In genomic region chr3:185659942-185660921, GRCh38 we compare ENCODE assay signal across 9 cellular contexts.
DNase-seq lines count a peak whose midpoint lies in the region; FAIRE-seq and TF ChIP-seq lines count a peak whose summit lies in the region.
"Had no signal": no experiment of that assay in that cellular context is flagged by ENCODE, and none has a peak within 500 bp of the region (broad histone marks: within the 10 kb centered on the region; RNA-seq: fewer than 3 reads in every experiment).

No MANE protein-coding gene starts in this region.

- POLR2A ChIA-PET in endothelial cell of umbilical vein (lab: Charles Lee): interaction anchor here (0.6 to 1.0 kb wide), 5 partner anchors 107 to 278 kb away, joined by 3 to 4 read pairs (median 3); partner anchors contain the start of gene TRA2B

- H3K4me1 ChIP-seq in endothelial cell of umbilical vein (ENCODE audit: control insufficient read depth, extremely low read depth, insufficient read depth, low read length): peaks cover 55% of the 10 kb centered on the region

- BruUV-seq in endothelial cell of umbilical vein (replicated peaks; lab: Mats Ljungman, UMichigan): no TSS peak

- peak; percentile 89 for FAIRE-seq in endothelial cell of umbilical vein (lab: Jason Lieb, UNC)

- peaks cover 4 to 17% of the 10 kb centered on the region in 2 experiments for H3K36me3 ChIP-seq in endothelial cell of umbilical vein (ENCODE audit: control insufficient read depth in 2 of 2, extremely low read depth in 1 of 2, insufficient read depth in 2 of 2, low read length in 2 of 2)
- H3K36me3 ChIP-seq: BLaER1 had no signal

- dilution Hi-C loops in endothelial cell of umbilical vein (cut with MboI; ENCODE audit: extremely low pct_ligation_motif_present, low sequenced_read_pairs): no loop called here

- peaks cover 5% of the 10 kb centered on the region for H3K79me2 ChIP-seq in endothelial cell of umbilical vein (ENCODE audit: control insufficient read depth, insufficient read depth, low read length)

- no peak overlapping the region for H2AFZ ChIP-seq in endothelial cell of umbilical vein (ENCODE audit: low read depth, low read length)

- CTCF ChIA-PET in endothelial cell of umbilical vein (lab: Charles Lee): interaction anchor here (0.6 to 7.6 kb wide), 88 partner anchors 8 to 957 kb away, joined by 3 to 223 read pairs (median 6); partner anchors contain the start of genes IGF2BP2, SENP2 and TRA2B

- intact Hi-C loops in endothelial cell of umbilical vein (cut with micrococcal nuclease): loop anchor here (1.0 to 10.0 kb wide), 9 partner anchors 29 to 885 kb away; partner anchors contain the start of gene CRYGS

- TF ChIP-seq POLR2A in endothelial cell of umbilical vein (IDR thresholded peaks at IDR 0.05; ENCODE audit: low read depth, low read length): no peak

- peak; percentile 40 for DNase-seq in NK-92 treated with Interleukin-12 subunit alpha and Interleukin-12 subunit beta, amount 100 ng/mL, for 24 hours (lab: John Stamatoyannopoulos, UW)
- DNase-seq in NK-92 (lab: John Stamatoyannopoulos, UW; ENCODE audit: unreplicated experiment) (no peak), HUDEP-2 (lab: John Stamatoyannopoulos, UW; ENCODE audit: unreplicated experiment in 76 of 76) (peak in 73 of 76 experiments; percentile 14 to 84 (median 64)), NOMO-1 (lab: John Stamatoyannopoulos, UW; ENCODE audit: unreplicated experiment in 2 of 2) (peak; percentile 75 to 81), endothelial cell of umbilical vein (ENCODE audit: low read depth, low spot score) (peak; percentile 84), midbrain (lab: John Stamatoyannopoulos, UW) (peak; percentile 80)
- DNase-seq in activated CD8-positive, alpha-beta memory T cell treated with anti-CD3 and anti-CD28 coated beads for 48 hours (ENCODE audit: low read depth in 2 of 3, low spot score in 2 of 3): peak; percentile 26 to 54 (median 32)
- DNase-seq in stimulated activated CD8-positive, alpha-beta memory T cell treated with anti-CD3 and anti-CD28 coated beads, Interleukin-15, amount 100 ng/mL, for 48 hours (ENCODE audit: low read depth in 2 of 2): peak; percentile 38 to 45

- H3K9me1 ChIP-seq in endothelial cell of umbilical vein (replicated peaks; ENCODE audit: control insufficient read depth, extremely low read depth, insufficient read depth, low read length): no peaks in the 10 kb centered on the region

- H3K27me3 ChIP-seq in endothelial cell of umbilical vein (ENCODE audit: control insufficient read depth in 2 of 2, insufficient read depth in 2 of 2, low read length in 2 of 2): no peaks in the 10 kb centered on the region
- H3K27me3 ChIP-seq: BLaER1 had no signal

- no peak overlapping the region for H3K4me3 ChIP-seq in endothelial cell of umbilical vein (replicated peaks in 1 of 3; ENCODE audit: insufficient read depth in 1 of 3, low read depth in 1 of 3, low read length in 3 of 3)
- H3K4me3 ChIP-seq: BLaER1 had no signal

- H3K9me3 ChIP-seq in endothelial cell of umbilical vein (replicated peaks; ENCODE audit: control insufficient read depth, insufficient read depth, low read length): no peaks in the 10 kb centered on the region
- H3K9me3 ChIP-seq: BLaER1 had no signal

- TF ChIP-seq CTCF in endothelial cell of umbilical vein (IDR thresholded peaks at IDR 0.05; ENCODE audit: extremely low read depth in 1 of 2, insufficient read depth in 1 of 2, low read depth in 1 of 2, low read length in 2 of 2): peak; percentile 98 to 99

- H3K27ac ChIP-seq in endothelial cell of umbilical vein (ENCODE audit: insufficient read depth, low read depth, low read length): peak overlapping the region; percentile 48
- H3K27ac ChIP-seq: BLaER1 had no signal

- H3K9ac ChIP-seq in endothelial cell of umbilical vein (replicated peaks; ENCODE audit: extremely low read depth, insufficient read depth, low read length): no peak overlapping the region
- H3K9ac ChIP-seq: BLaER1 had no signal

- H3K4me2 ChIP-seq in endothelial cell of umbilical vein (ENCODE audit: insufficient read depth, low read length): peak overlapping the region; percentile 11
- H3K4me2 ChIP-seq: BLaER1 had no signal

- H4K20me1 ChIP-seq in endothelial cell of umbilical vein (replicated peaks; ENCODE audit: control insufficient read depth, extremely low read depth, insufficient read depth, low read length): no peaks in the 10 kb centered on the region
- H4K20me1 ChIP-seq: BLaER1 had no signal

TF ChIP-seq in endothelial cell of umbilical vein, 7 proteins besides CTCF, POLR2A, EP300 and RAD21:
- TF ChIP-seq EZH2 (IDR thresholded peaks at IDR 0.05; ENCODE audit: borderline replicate concordance, low read depth, low read length, severe bottlenecking) (no peak), POLR2AphosphoS5 (IDR thresholded peaks at IDR 0.05; ENCODE audit: insufficient read depth, low read depth, low read length) (no peak), GATA2 (IDR thresholded peaks at IDR 0.05; ENCODE audit: insufficient read depth, insufficient read length, low read depth, low read length) (no peak)
